ENCODE assay signal across 18 cellular contexts in genomic region chr1:212225416-212225815, GRCh38. TPM values are rescaled to one million over a fixed set of nuclear protein-coding genes. Genes with fewer than 3 reads are reported as not detected.
DNase-seq lines count a peak whose midpoint lies in the region; ATAC-seq and TF ChIP-seq lines count a peak whose summit lies in the region.
"Had no signal": no experiment of that assay in that cellular context is flagged by ENCODE, and none has a peak within 500 bp of the region (broad histone marks: within the 10 kb centered on the region; RNA-seq: fewer than 3 reads in every experiment).

No MANE protein-coding gene starts in this region.

- H3K36me3 ChIP-seq in osteoblast (ENCODE audit: insufficient read depth, low read length) (no peaks in the 10 kb centered on the region), smooth muscle cell (ENCODE audit: low read depth) (no peaks in the 10 kb centered on the region)
- H3K36me3 ChIP-seq: gastrocnemius medialis had no signal

- H4K20me1 ChIP-seq in osteoblast (ENCODE audit: insufficient read depth, low read length): no peaks in the 10 kb centered on the region
- H4K20me1 ChIP-seq in smooth muscle cell (ENCODE audit: low read depth): no peaks in the 10 kb centered on the region

- H3K27me3 ChIP-seq in osteoblast (ENCODE audit: insufficient read depth, low read length): no peaks in the 10 kb centered on the region
- H3K27me3 ChIP-seq in smooth muscle cell (ENCODE audit: low read depth): no peaks in the 10 kb centered on the region
- H3K27me3 ChIP-seq: dorsolateral prefrontal cortex, gastrocnemius medialis had no signal

- H3F3A ChIP-seq in smooth muscle cell (ENCODE audit: low read depth): no peaks in the 10 kb centered on the region

- 81% methylated on average over 6 of the region's 6 CpGs for WGBS in smooth muscle cell (ENCODE audit: low lambda C conversion rate)

- H3K9ac ChIP-seq in smooth muscle cell (ENCODE audit: low read depth): no peak overlapping the region

- H3K4me2 ChIP-seq in osteoblast (ENCODE audit: insufficient read depth, low read length) (no peak overlapping the region), smooth muscle cell (no peak overlapping the region)

- H3K27ac ChIP-seq in osteoblast (ENCODE audit: low read depth, low read length): no peak overlapping the region
- no peak overlapping the region for H3K27ac ChIP-seq in smooth muscle cell (ENCODE audit: low read depth)
- H3K27ac ChIP-seq: dorsolateral prefrontal cortex, gastrocnemius medialis, RWPE1, VCaP had no signal

- no peaks in the 10 kb centered on the region for H3K36me3 Mint-ChIP-seq in activated naive CD8-positive, alpha-beta T cell treated with anti-CD3 and anti-CD28 coated beads, Interleukin-2, amount 50 U/mL, for 24 hours (ENCODE audit: low read depth)

- H3K79me2 ChIP-seq in osteoblast (ENCODE audit: insufficient read depth, low read length): no peaks in the 10 kb centered on the region
- no peaks in the 10 kb centered on the region for H3K79me2 ChIP-seq in smooth muscle cell (ENCODE audit: low read depth)

- no peak overlapping the region for H3K4me3 Mint-ChIP-seq in activated naive CD8-positive, alpha-beta T cell treated with anti-CD3 and anti-CD28 coated beads, Interleukin-2, amount 50 U/mL, for 24 hours

- H3K27ac Mint-ChIP-seq in activated naive CD8-positive, alpha-beta T cell treated with anti-CD3 and anti-CD28 coated beads, Interleukin-2, amount 50 U/mL, for 24 hours: peak overlapping the region; percentile 35

- no peaks in the 10 kb centered on the region for H3K9me3 Mint-ChIP-seq in activated naive CD8-positive, alpha-beta T cell treated with anti-CD3 and anti-CD28 coated beads, Interleukin-2, amount 50 U/mL, for 24 hours

- peak; percentile 36 for ATAC-seq in GM18511 (IDR thresholded peaks at IDR 0.05; ENCODE audit: unreplicated experiment)
- ATAC-seq in HG03460 (IDR thresholded peaks at IDR 0.05; ENCODE audit: unreplicated experiment): peak; percentile 31
- peak; percentile 69 for ATAC-seq in activated naive CD8-positive, alpha-beta T cell treated with anti-CD3 and anti-CD28 coated beads, Interleukin-2, amount 50 U/mL, for 24 hours
- ATAC-seq: gastrocnemius medialis had no signal

- H3K9me3 ChIP-seq in osteoblast (ENCODE audit: low read depth, low read length) (no peaks in the 10 kb centered on the region), smooth muscle cell (replicated peaks; ENCODE audit: low read depth) (no peaks in the 10 kb centered on the region)
- H3K9me3 ChIP-seq: gastrocnemius medialis had no signal

- no peak overlapping the region for H3K4me3 ChIP-seq in osteoblast (ENCODE audit: insufficient read depth, low read length)
- H3K4me3 ChIP-seq in smooth muscle cell: no peak overlapping the region
- H3K4me3 ChIP-seq: gastrocnemius medialis had no signal

- H2AFZ ChIP-seq in osteoblast (ENCODE audit: low read length): peak overlapping the region; percentile 54
- no peak overlapping the region for H2AFZ ChIP-seq in smooth muscle cell (ENCODE audit: low read depth)

- peaks cover 29% of the 10 kb centered on the region for H3K4me1 Mint-ChIP-seq in activated naive CD8-positive, alpha-beta T cell treated with anti-CD3 and anti-CD28 coated beads, Interleukin-2, amount 50 U/mL, for 24 hours

- H3K27me3 Mint-ChIP-seq in activated naive CD8-positive, alpha-beta T cell treated with anti-CD3 and anti-CD28 coated beads, Interleukin-2, amount 50 U/mL, for 24 hours: no peaks in the 10 kb centered on the region

- TF ChIP-seq CTCF in osteoblast (IDR thresholded peaks at IDR 0.05; ENCODE audit: extremely low read depth, low read depth, low read length): no peak
- TF ChIP-seq CTCF in smooth muscle cell (IDR thresholded peaks at IDR 0.05; ENCODE audit: borderline replicate concordance, insufficient read depth, poor library complexity, severe bottlenecking): no peak

- peaks cover 9% of the 10 kb centered on the region for H3K4me1 ChIP-seq in osteoblast (ENCODE audit: insufficient read depth, low read length)
- H3K4me1 ChIP-seq in smooth muscle cell (ENCODE audit: low read depth): no peaks in the 10 kb centered on the region
- H3K4me1 ChIP-seq: gastrocnemius medialis had no signal

- peak; percentile 14 for DNase-seq in activated naive CD8-positive, alpha-beta T cell treated with anti-CD3 and anti-CD28 coated beads, Interleukin-2, amount 50 U/mL, for 24 hours
- no peak for DNase-seq in osteoblast (ENCODE audit: insufficient read length, low spot score, missing footprints)
- DNase-seq in NCI-H82 (lab: John Stamatoyannopoulos, UW): no peak
- DNase-seq in NCI-H1092 (lab: John Stamatoyannopoulos, UW): no peak
- DNase-seq in smooth muscle cell (lab: John Stamatoyannopoulos, UW; ENCODE audit: unreplicated experiment): no peak
- DNase-seq: amniotic stem cell; dorsolateral prefrontal cortex; gastrocnemius medialis; HCEC 1CT; left cardiac atrium; NCI-H1048; NCI-H524; occipital lobe; stimulated activated CD4-positive, alpha-beta T cell treated with anti-CD3 and anti-CD28 coated beads, Interleukin-15, amount 100 ng/mL, for 24 hours had no signal

RNA-seq across cellular contexts. Expression of gene PPP2R5A, which starts 59.8 kb away (rescaled TPM):
- 21.4 and 24.8 TPM in 2 replicates for total RNA-seq in osteoblast
- 17.6 and 24.9 TPM in 2 replicates for total RNA-seq in smooth muscle cell
- polyA plus RNA-seq in smooth muscle cell: 12.2 and 12.3 TPM in 2 replicates
